ENCODE assay signal across 8 cellular contexts in the genomic region with DNA sequence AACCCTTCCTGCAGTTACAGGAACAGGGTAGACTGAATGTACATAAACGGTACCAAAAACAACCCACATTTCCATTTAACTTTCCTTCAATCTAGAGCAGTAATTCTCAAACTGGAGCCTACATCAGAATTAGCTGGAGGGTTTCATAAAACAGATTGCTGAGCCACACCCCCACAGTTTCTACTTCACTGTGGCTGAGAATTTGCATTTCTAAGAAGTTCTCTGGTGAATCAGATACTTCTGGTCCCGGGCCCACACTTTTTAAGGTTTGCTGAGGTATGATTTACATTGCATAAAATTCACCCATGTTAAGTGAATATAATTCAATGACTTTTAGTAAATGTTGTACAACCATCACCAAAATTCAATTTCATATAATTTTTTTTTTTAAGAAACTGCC.
A peak's percentile ranks its signal among the peaks of the same experiment; 100 is the strongest.
DNase-seq lines count a peak whose midpoint lies in the region; ATAC-seq and TF ChIP-seq lines count a peak whose summit lies in the region.

No MANE protein-coding gene starts in this region.

- no peak overlapping the region for H3K4me3 Mint-ChIP-seq in activated T-cell treated with anti-CD3 and anti-CD28 coated beads, Interleukin-2, amount 50 U/mL, for 4 hours

- no peaks in the 10 kb centered on the region for H3K9me3 Mint-ChIP-seq in activated T-cell treated with anti-CD3 and anti-CD28 coated beads, Interleukin-2, amount 50 U/mL, for 4 hours

- no peak for DNase-seq in activated T-cell treated with anti-CD3 and anti-CD28 coated beads, Interleukin-2, amount 50 U/mL, for 4 hours
- peak; percentile 46 to 53 for DNase-seq in stimulated activated CD4-positive, alpha-beta T cell treated with anti-CD3 and anti-CD28 coated beads, Interleukin-2, amount 100 ng/mL, for 24 hours
- no peak for DNase-seq in NCI-H2171 treated with DMSO at 0.1 percent for 48 hours (lab: John Stamatoyannopoulos, UW)
- no peak for DNase-seq in NCI-H1436 (lab: John Stamatoyannopoulos, UW)
- DNase-seq in A172 (ENCODE audit: low spot score) = no peak

- ATAC-seq in GM18517 (IDR thresholded peaks at IDR 0.05; ENCODE audit: unreplicated experiment) = peak; percentile 82
- peak; percentile 63 for ATAC-seq in HG02571 (IDR thresholded peaks at IDR 0.05; ENCODE audit: unreplicated experiment)
- ATAC-seq in activated T-cell treated with anti-CD3 and anti-CD28 coated beads, Interleukin-2, amount 50 U/mL, for 4 hours = peak; percentile 86 to 89
- ATAC-seq in GM18505 (IDR thresholded peaks at IDR 0.05; ENCODE audit: unreplicated experiment) = no peak

- H3K4me1 Mint-ChIP-seq in activated T-cell treated with anti-CD3 and anti-CD28 coated beads, Interleukin-2, amount 50 U/mL, for 4 hours (ENCODE audit: low read depth) = peaks cover 30% of the 10 kb centered on the region

- H3K36me3 Mint-ChIP-seq in activated T-cell treated with anti-CD3 and anti-CD28 coated beads, Interleukin-2, amount 50 U/mL, for 4 hours (ENCODE audit: insufficient read depth) = peaks cover 6% of the 10 kb centered on the region

- no peak for TF ChIP-seq POLR2A in GM18505 (IDR thresholded peaks at IDR 0.05; ENCODE audit: borderline replicate concordance, extremely low read depth, insufficient read depth, insufficient read length)

- H3K27me3 Mint-ChIP-seq in activated T-cell treated with anti-CD3 and anti-CD28 coated beads, Interleukin-2, amount 50 U/mL, for 4 hours (ENCODE audit: low read depth) = no peaks in the 10 kb centered on the region

Comparison
In these comparisons a context has a peak if more than half of its experiments do, and no peak if none do; other contexts are left out.
1. DNase-seq: peak in stimulated activated CD4-positive, alpha-beta T cell treated with anti-CD3 and anti-CD28 coated beads, Interleukin-2, amount 100 ng/mL, for 24 hours (2 of 2); none in activated T-cell treated with anti-CD3 and anti-CD28 coated beads, Interleukin-2, amount 50 U/mL, for 4 hours (single experiment), NCI-H2171 treated with DMSO at 0.1 percent for 48 hours (single experiment), NCI-H1436 (single experiment) and A172 (single experiment).